In the genomic region with DNA sequence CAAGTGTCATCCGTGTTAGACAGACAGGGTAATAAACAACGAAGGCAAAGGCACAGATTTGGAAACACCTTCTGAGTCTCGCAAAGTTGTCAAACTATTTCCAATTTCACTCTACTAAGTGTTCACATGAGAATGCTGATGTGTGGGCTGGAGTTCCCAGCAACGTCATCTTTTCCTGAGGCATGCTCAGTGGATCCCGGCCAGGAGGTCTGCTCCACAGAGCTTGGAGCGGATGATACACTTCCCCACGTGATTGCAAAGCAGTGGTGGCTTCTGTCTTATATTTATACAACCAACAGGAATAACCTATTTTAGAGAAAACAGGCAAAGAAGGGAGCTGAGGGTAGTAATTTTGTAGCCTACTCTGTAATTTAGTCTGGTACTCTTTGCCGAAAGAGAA, we compare ENCODE assay signal across 15 cellular contexts. TPM values are rescaled to one million over a fixed set of nuclear protein-coding genes. Genes with fewer than 3 reads are reported as not detected.
DNase-seq lines count a peak whose midpoint lies in the region; ATAC-seq lines count a peak whose summit lies in the region.
"Had no signal": no experiment of that assay in that cellular context is flagged by ENCODE, and none has a peak within 500 bp of the region (broad histone marks: within the 10 kb centered on the region; RNA-seq: fewer than 3 reads in every experiment).

No MANE protein-coding gene starts in this region.

- ATAC-seq in activated T-cell treated with anti-CD3 and anti-CD28 coated beads, Interleukin-2, amount 50 U/mL, for 4 hours: no peak

- H3K9ac ChIP-seq in GM23248 (peak overlapping the region; percentile 21; the same call in 1 of the 2 replicates), stomach smooth muscle (ENCODE audit: low read length in 2 of 2) (peak overlapping the region in 1 of 2 donors; percentile 57)

- peak overlapping the region; percentile 78 for H2AFZ ChIP-seq in GM23248

- no peaks in the 10 kb centered on the region for H3K9me2 ChIP-seq in GM23248 (ENCODE audit: insufficient read depth)

- in situ Hi-C loops in GM23248 (cut with MboI): no loop called here

- no peaks in the 10 kb centered on the region for H3K9me3 Mint-ChIP-seq in activated T-cell treated with anti-CD3 and anti-CD28 coated beads, Interleukin-2, amount 50 U/mL, for 4 hours
- H3K9me3 Mint-ChIP-seq: CD4-positive, alpha-beta T cell had no signal

- no peak overlapping the region for H3K4me3 Mint-ChIP-seq in activated T-cell treated with anti-CD3 and anti-CD28 coated beads, Interleukin-2, amount 50 U/mL, for 4 hours
- H3K4me3 Mint-ChIP-seq: CD4-positive, alpha-beta T cell; IgD-negative memory B cell had no signal

- no peaks in the 10 kb centered on the region for H3K9me3 ChIP-seq in GM23248 (ENCODE audit: low read depth)
- no peaks in the 10 kb centered on the region for H3K9me3 ChIP-seq in stomach smooth muscle (ENCODE audit: control insufficient read depth in 2 of 2, low read length in 2 of 2)

- H3K27ac ChIP-seq in GM23248: no peak overlapping the region
- peak overlapping the region; percentile 83 for H3K27ac ChIP-seq in stomach smooth muscle (ENCODE audit: low read length)

- H3K4me2 ChIP-seq in GM23248 (ENCODE audit: unreplicated experiment): no peak overlapping the region

- no peaks in the 10 kb centered on the region for H3F3A ChIP-seq in GM23248 (ENCODE audit: insufficient read depth)

- WGBS in GM23248 (ENCODE audit: low coverage in 1 of 2, low lambda C conversion rate in 2 of 2, missing lambda C conversion rate in 2 of 2), 2 experiments: 14 to 21% methylated on average over 7 to 8 of the region's 8 CpGs

- H3K36me3 Mint-ChIP-seq in activated T-cell treated with anti-CD3 and anti-CD28 coated beads, Interleukin-2, amount 50 U/mL, for 4 hours (ENCODE audit: insufficient read depth): no peaks in the 10 kb centered on the region

- H4K20me1 ChIP-seq in GM23248 (ENCODE audit: insufficient read depth): no peaks in the 10 kb centered on the region

- no peaks in the 10 kb centered on the region for H3K36me3 ChIP-seq in GM23248 (ENCODE audit: low read depth)
- H3K36me3 ChIP-seq in stomach smooth muscle (ENCODE audit: control insufficient read depth in 2 of 2, insufficient read depth in 2 of 2, low read length in 2 of 2): no peaks in the 10 kb centered on the region

- DNase-seq in GM23248: peak; percentile 84
- DNase-seq in dermis blood vessel endothelial cell: peak; percentile 10
- DNase-seq in kidney glomerular epithelial cell (lab: John Stamatoyannopoulos, UW): peak; percentile 9
- no peak for DNase-seq in stimulated activated naive CD4-positive, alpha-beta T cell treated with Interleukin-2 at 50 U/mL for 16 hours (lab: John Stamatoyannopoulos, UW)
- no peak for DNase-seq in activated T-cell treated with anti-CD3 and anti-CD28 coated beads, Interleukin-2, amount 50 U/mL, for 4 hours
- no peak for DNase-seq in DMS53 treated with DMSO at 0.1 percent for 48 hours (lab: John Stamatoyannopoulos, UW; ENCODE audit: unreplicated experiment)
- no peak for DNase-seq in stimulated activated CD4-positive, alpha-beta T cell treated with anti-CD3 and anti-CD28 coated beads, Interleukin-4, amount 100 ng/mL, for 24 hours
- DNase-seq: activated CD4-positive, alpha-beta T cell treated with anti-CD3 and anti-CD28 coated beads, Interleukin-2, amount 50 U/mL, for 48 hours; activated gamma-delta T cell; CD4-positive, alpha-beta T cell; NCI-H146; NCI-H526 treated with DMSO at 0.1 percent for 48 hours; T-helper 9 cell had no signal

- H3K4me3 ChIP-seq in GM23248 (peak overlapping the region; percentile 37), stomach smooth muscle (ENCODE audit: low read length in 2 of 2) (no peak overlapping the region)

- H3K4me1 ChIP-seq in GM23248 (ENCODE audit: insufficient read depth) (0 out of 2 replicates have a peak, but pooled peaks cover 7% of the 10 kb centered on the region), stomach smooth muscle (ENCODE audit: control insufficient read depth, insufficient read depth, low read length) (peaks cover 21% of the 10 kb centered on the region)

- peaks cover 10% of the 10 kb centered on the region for H3K4me1 Mint-ChIP-seq in activated T-cell treated with anti-CD3 and anti-CD28 coated beads, Interleukin-2, amount 50 U/mL, for 4 hours (ENCODE audit: low read depth)

- H3K27me3 ChIP-seq in GM23248 (replicated peaks; ENCODE audit: insufficient read depth) (no peaks in the 10 kb centered on the region), stomach smooth muscle (ENCODE audit: control insufficient read depth in 1 of 2, insufficient read depth in 2 of 2, low read length in 2 of 2) (no peaks in the 10 kb centered on the region)

- no peaks in the 10 kb centered on the region for H3K79me2 ChIP-seq in GM23248 (ENCODE audit: insufficient read depth)

- no peaks in the 10 kb centered on the region for H3K27me3 Mint-ChIP-seq in activated T-cell treated with anti-CD3 and anti-CD28 coated beads, Interleukin-2, amount 50 U/mL, for 4 hours (ENCODE audit: low read depth)
- H3K27me3 Mint-ChIP-seq: CD4-positive, alpha-beta T cell had no signal

RNA-seq across cellular contexts. Expression of a gene that starts 40.1 kb away (rescaled TPM):
- total RNA-seq in GM23248 (2014; rRNA removed; shearing (Covaris generic)): 7.0 and 8.7 TPM in 2 replicates
- 5.8 and 6.6 TPM in 2 replicates for polyA plus RNA-seq in GM23248 (2016; fragmentation: Nextera tagmentation; extraction: Ambion mirVana)
- 7.3 and 8.6 TPM in 2 replicates for total RNA-seq in dermis blood vessel endothelial cell
- total RNA-seq in activated T-cell treated with anti-CD3 and anti-CD28 coated beads, Interleukin-2, amount 50 U/mL, for 4 hours: 10 to 100 TPM; 12.5 to 13.3 (median 12.6) TPM

Comparison
In these comparisons a context has a peak if more than half of its experiments do, and no peak if none do; other contexts are left out.
1. DNase-seq: peak in GM23248 (single experiment), dermis blood vessel endothelial cell (single experiment) and kidney glomerular epithelial cell (single experiment); none in stimulated activated naive CD4-positive, alpha-beta T cell treated with Interleukin-2 at 50 U/mL for 16 hours (single experiment), activated T-cell treated with anti-CD3 and anti-CD28 coated beads, Interleukin-2, amount 50 U/mL, for 4 hours (single experiment), DMS53 treated with DMSO at 0.1 percent for 48 hours (single experiment) and stimulated activated CD4-positive, alpha-beta T cell treated with anti-CD3 and anti-CD28 coated beads, Interleukin-4, amount 100 ng/mL, for 24 hours (single experiment).